ENCODE assay signal across 8 cellular contexts in the genomic region with DNA sequence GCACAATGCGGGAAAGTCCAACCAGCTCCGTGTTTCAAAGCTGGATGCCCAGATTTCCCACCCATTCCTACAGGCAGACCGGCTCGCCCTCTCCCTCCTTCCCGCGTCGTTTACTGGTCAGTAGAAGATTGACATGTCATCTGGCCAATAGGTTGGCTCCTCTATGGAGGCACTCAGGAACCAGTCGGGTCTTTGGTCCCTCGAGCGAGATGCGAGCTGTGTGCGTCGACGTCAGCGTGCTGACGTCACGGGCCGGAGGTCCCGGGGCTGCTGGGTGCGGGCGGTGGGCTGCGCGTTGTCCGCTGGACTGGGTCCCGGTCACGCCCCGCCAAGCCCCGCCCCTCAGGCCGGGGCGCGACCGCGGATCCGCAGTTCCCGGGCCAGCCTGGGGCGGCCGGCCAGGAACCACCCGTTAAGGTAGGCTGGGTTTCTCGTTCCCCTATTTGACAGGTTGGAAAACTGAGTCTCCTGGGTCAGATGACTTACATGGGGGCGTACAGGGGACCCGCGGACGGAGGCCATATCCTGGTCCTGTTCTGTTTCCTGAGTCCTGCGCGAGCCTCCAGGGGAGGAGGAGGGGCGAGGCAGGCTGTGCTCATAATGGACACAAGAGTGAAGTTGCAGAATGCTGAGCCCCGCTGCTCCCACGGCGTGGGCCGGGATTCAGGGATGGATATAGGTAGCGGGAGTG. TPM values are rescaled to one million over a fixed set of nuclear protein-coding genes. Genes with fewer than 3 reads are reported as not detected.
DNase-seq lines count a peak whose midpoint lies in the region; ATAC-seq, FAIRE-seq and TF ChIP-seq lines count a peak whose summit lies in the region.

A gene with protein sequence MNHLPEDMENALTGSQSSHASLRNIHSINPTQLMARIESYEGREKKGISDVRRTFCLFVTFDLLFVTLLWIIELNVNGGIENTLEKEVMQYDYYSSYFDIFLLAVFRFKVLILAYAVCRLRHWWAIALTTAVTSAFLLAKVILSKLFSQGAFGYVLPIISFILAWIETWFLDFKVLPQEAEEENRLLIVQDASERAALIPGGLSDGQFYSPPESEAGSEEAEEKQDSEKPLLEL (plus strand): TSS at position 242 of the 691 bp plus-strand sequence. CDS start 29,260 bp downstream, outside the sequence.

- peak in 4 of 7 experiments; percentile 22 to 47 (median 32) for TF ChIP-seq CTCF in body of pancreas (IDR thresholded peaks at IDR 0.05)

- no peaks in the 10 kb centered on the region for H3K36me3 ChIP-seq in body of pancreas (replicated peaks in 1 of 2; ENCODE audit: insufficient read depth in 1 of 2, low read depth in 2 of 2)

- no peaks in the 10 kb centered on the region for H3K9me3 ChIP-seq in body of pancreas

- peak within 1 kb of the TSS; percentile 58 to 89 (median 74) for H3K27ac ChIP-seq in body of pancreas

- ATAC-seq in GM18520 (IDR thresholded peaks at IDR 0.05; ENCODE audit: unreplicated experiment) (peak; percentile 99), HG03064 (IDR thresholded peaks at IDR 0.05; ENCODE audit: low read depth, unreplicated experiment) (peak; percentile 98), body of pancreas (peak; percentile 99), sciatic nerve (peak; percentile 99)

- H3K27me3 ChIP-seq in body of pancreas, result no peaks in the 10 kb centered on the region

- TF ChIP-seq POLR2A in body of pancreas (IDR thresholded peaks at IDR 0.05), result peak in 2 of 3 donors; percentile 65 to 78

- 0% methylated on average over 23 to 46 of the region's 51 CpGs for WGBS in body of pancreas, 2 donors

- FAIRE-seq in TTC549 (lab: Jason Lieb, UNC), result peak; percentile 80

- peak; percentile 66 for DNase-seq in 8988T
- DNase-seq in NCI-H2107 treated with DMSO at 0.1 percent for 48 hours (lab: John Stamatoyannopoulos, UW; ENCODE audit: unreplicated experiment), result peak; percentile 98
- peak; percentile 95 to 100 (median 98) for DNase-seq in body of pancreas
- peak; percentile 100 for DNase-seq in iPS DF 19.7 (ENCODE audit: low read depth, low spot score)
- DNase-seq in sciatic nerve (ENCODE audit: low spot score), result peak; percentile 95

- H3K4me3 ChIP-seq in body of pancreas, result peak within 1 kb of the TSS; percentile 26 to 88

- H3K4me1 ChIP-seq in body of pancreas, result peaks cover 16% of the 10 kb centered on the region

- intact Hi-C loops in body of pancreas (cut with DNase I) (no loop called here), sciatic nerve (cut with DNase I) (no loop called here)

RNA-seq across cellular contexts. Expression of the gene that starts here (rescaled TPM):
- total RNA-seq in body of pancreas (10 to 100 TPM; 10.9 to 19.7 TPM), sciatic nerve (37.7 TPM)

Comparison
In these comparisons a context has a peak if more than half of its experiments do, and no peak if none do; other contexts are left out.
1. Peak in every context shown above with its lines: DNase-seq, ATAC-seq, H3K4me3 ChIP-seq and H3K27ac ChIP-seq.